Comparison of ENCODE assay signal across 3 cellular contexts in genomic region chr12:68378859-68379628, GRCh38.
TF ChIP-seq lines count a peak whose summit lies in the region.

No MANE protein-coding gene starts in this region.

TF ChIP-seq in A549, 52 proteins besides CTCF, POLR2A, EP300 and RAD21:
- TF ChIP-seq HEYL (CRISPR knock-in tag; IDR thresholded peaks at IDR 0.05) (no peak), HOXA7 (CRISPR knock-in tag; IDR thresholded peaks at IDR 0.05) (no peak), FOSB (CRISPR knock-in tag; IDR thresholded peaks at IDR 0.05) (no peak), ZFP36 (IDR thresholded peaks at IDR 0.05; ENCODE audit: borderline replicate concordance, partially characterized antibody) (no peak), JUN (IDR thresholded peaks at IDR 0.05) (no peak), HOXB5 (CRISPR knock-in tag; IDR thresholded peaks at IDR 0.05) (no peak), TFCP2L1 (CRISPR knock-in tag; IDR thresholded peaks at IDR 0.05) (no peak), RNF2 (IDR thresholded peaks at IDR 0.05; ENCODE audit: borderline replicate concordance, low read depth) (no peak), MYC (IDR thresholded peaks at IDR 0.05; ENCODE audit: borderline replicate concordance, low read length) (no peak), PBX3 (IDR thresholded peaks at IDR 0.05) (no peak), KDM1A (IDR thresholded peaks at IDR 0.05; ENCODE audit: low read depth) (no peak), EHF (CRISPR knock-in tag; IDR thresholded peaks at IDR 0.05) (no peak), POLR2AphosphoS2 (conservative IDR thresholded peaks at IDR 0.05; ENCODE audit: low read length) (no peak), NFE2L2 (conservative IDR thresholded peaks at IDR 0.05; ENCODE audit: low read length) (no peak), CBX2 (IDR thresholded peaks at IDR 0.05; ENCODE audit: borderline replicate concordance, low read depth) (no peak)
- TF ChIP-seq, protein P1, sequence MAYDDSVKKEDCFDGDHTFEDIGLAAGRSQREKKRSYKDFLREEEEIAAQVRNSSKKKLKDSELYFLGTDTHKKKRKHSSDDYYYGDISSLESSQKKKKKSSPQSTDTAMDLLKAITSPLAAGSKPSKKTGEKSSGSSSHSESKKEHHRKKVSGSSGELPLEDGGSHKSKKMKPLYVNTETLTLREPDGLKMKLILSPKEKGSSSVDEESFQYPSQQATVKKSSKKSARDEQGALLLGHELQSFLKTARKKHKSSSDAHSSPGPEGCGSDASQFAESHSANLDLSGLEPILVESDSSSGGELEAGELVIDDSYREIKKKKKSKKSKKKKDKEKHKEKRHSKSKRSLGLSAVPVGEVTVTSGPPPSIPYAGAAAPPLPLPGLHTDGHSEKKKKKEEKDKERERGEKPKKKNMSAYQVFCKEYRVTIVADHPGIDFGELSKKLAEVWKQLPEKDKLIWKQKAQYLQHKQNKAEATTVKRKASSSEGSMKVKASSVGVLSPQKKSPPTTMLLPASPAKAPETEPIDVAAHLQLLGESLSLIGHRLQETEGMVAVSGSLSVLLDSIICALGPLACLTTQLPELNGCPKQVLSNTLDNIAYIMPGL (CRISPR knock-in tag; IDR thresholded peaks at IDR 0.05; ENCODE audit: borderline replicate concordance) = no peak
- TF ChIP-seq, protein P2, sequence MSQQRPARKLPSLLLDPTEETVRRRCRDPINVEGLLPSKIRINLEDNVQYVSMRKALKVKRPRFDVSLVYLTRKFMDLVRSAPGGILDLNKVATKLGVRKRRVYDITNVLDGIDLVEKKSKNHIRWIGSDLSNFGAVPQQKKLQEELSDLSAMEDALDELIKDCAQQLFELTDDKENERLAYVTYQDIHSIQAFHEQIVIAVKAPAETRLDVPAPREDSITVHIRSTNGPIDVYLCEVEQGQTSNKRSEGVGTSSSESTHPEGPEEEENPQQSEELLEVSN (IDR thresholded peaks at IDR 0.05; ENCODE audit: borderline replicate concordance, low read depth) = no peak
- TF ChIP-seq, protein P3, sequence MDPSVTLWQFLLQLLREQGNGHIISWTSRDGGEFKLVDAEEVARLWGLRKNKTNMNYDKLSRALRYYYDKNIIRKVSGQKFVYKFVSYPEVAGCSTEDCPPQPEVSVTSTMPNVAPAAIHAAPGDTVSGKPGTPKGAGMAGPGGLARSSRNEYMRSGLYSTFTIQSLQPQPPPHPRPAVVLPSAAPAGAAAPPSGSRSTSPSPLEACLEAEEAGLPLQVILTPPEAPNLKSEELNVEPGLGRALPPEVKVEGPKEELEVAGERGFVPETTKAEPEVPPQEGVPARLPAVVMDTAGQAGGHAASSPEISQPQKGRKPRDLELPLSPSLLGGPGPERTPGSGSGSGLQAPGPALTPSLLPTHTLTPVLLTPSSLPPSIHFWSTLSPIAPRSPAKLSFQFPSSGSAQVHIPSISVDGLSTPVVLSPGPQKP (IDR thresholded peaks at IDR 0.05; ENCODE audit: low read depth, low read length) = no peak
TF ChIP-seq in A549: peak in this region for 0.

TF ChIP-seq in IMR-90, 13 proteins besides CTCF, POLR2A, EP300 and RAD21:
- TF ChIP-seq MXI1 (IDR thresholded peaks at IDR 0.05; ENCODE audit: borderline replicate concordance, low read depth, low read length) = no peak
- TF ChIP-seq, protein P3 (IDR thresholded peaks at IDR 0.05; ENCODE audit: borderline replicate concordance, low read depth, low read length) = no peak
- no peak for TF ChIP-seq RCOR1 (IDR thresholded peaks at IDR 0.05; ENCODE audit: insufficient replicate concordance, low read length)
- TF ChIP-seq BHLHE40 (IDR thresholded peaks at IDR 0.05; ENCODE audit: low read depth, low read length) = no peak
- TF ChIP-seq CHD1 (IDR thresholded peaks at IDR 0.05; ENCODE audit: low read depth, low read length) = no peak
- no peak for TF ChIP-seq RFX5 (IDR thresholded peaks at IDR 0.05; ENCODE audit: low read depth, low read length)
- no peak for TF ChIP-seq MAZ (IDR thresholded peaks at IDR 0.05; ENCODE audit: borderline replicate concordance, low read depth, low read length)
- no peak for TF ChIP-seq SMC3 (IDR thresholded peaks at IDR 0.05; ENCODE audit: low read depth, low read length)
- no peak for TF ChIP-seq FOS (IDR thresholded peaks at IDR 0.05; ENCODE audit: low read depth, low read length)
- TF ChIP-seq USF2 (IDR thresholded peaks at IDR 0.05; ENCODE audit: low read depth, low read length) = no peak
- TF ChIP-seq NFE2L2 (IDR thresholded peaks at IDR 0.05; ENCODE audit: low read depth, low read length) = no peak
- TF ChIP-seq CEBPB (IDR thresholded peaks at IDR 0.05; ENCODE audit: low read depth, low read length) = no peak
- TF ChIP-seq MAFK (IDR thresholded peaks at IDR 0.05; ENCODE audit: low read depth, low read length) = no peak

TF ChIP-seq in SK-N-SH, 30 proteins besides CTCF, POLR2A, EP300 and RAD21 (continued from another document):
- TF ChIP-seq PBX3 (IDR thresholded peaks at IDR 0.05) (no peak), FOXM1 (IDR thresholded peaks at IDR 0.05; ENCODE audit: low read depth) (no peak), FOSL2 (IDR thresholded peaks at IDR 0.05; ENCODE audit: borderline replicate concordance, low read depth) (no peak), RCOR1 (IDR thresholded peaks at IDR 0.05; ENCODE audit: low read length) (no peak), JUND (IDR thresholded peaks at IDR 0.05) (no peak), EZH2phosphoT487 (IDR thresholded peaks at IDR 0.05; ENCODE audit: borderline replicate concordance, low read depth) (no peak), GATA2 (CRISPR knock-in tag; IDR thresholded peaks at IDR 0.05) (no peak), TCF12 (IDR thresholded peaks at IDR 0.05) (no peak), TEAD4 (IDR thresholded peaks at IDR 0.05; ENCODE audit: borderline replicate concordance, insufficient read depth) (no peak), SMC3 (IDR thresholded peaks at IDR 0.05; ENCODE audit: low read depth, low read length) (no peak), TAF1 (IDR thresholded peaks at IDR 0.05; ENCODE audit: borderline replicate concordance, low read depth, low read length) (no peak), NFIC (IDR thresholded peaks at IDR 0.05; ENCODE audit: borderline replicate concordance) (no peak), REST (IDR thresholded peaks at IDR 0.05; ENCODE audit: low read depth, low read length) (no peak), USF2 (IDR thresholded peaks at IDR 0.05; ENCODE audit: borderline replicate concordance, low read depth, low read length) (no peak), CHD2 (IDR thresholded peaks at IDR 0.05; ENCODE audit: low read length, partially characterized antibody) (no peak)
- TF ChIP-seq, protein P4, sequence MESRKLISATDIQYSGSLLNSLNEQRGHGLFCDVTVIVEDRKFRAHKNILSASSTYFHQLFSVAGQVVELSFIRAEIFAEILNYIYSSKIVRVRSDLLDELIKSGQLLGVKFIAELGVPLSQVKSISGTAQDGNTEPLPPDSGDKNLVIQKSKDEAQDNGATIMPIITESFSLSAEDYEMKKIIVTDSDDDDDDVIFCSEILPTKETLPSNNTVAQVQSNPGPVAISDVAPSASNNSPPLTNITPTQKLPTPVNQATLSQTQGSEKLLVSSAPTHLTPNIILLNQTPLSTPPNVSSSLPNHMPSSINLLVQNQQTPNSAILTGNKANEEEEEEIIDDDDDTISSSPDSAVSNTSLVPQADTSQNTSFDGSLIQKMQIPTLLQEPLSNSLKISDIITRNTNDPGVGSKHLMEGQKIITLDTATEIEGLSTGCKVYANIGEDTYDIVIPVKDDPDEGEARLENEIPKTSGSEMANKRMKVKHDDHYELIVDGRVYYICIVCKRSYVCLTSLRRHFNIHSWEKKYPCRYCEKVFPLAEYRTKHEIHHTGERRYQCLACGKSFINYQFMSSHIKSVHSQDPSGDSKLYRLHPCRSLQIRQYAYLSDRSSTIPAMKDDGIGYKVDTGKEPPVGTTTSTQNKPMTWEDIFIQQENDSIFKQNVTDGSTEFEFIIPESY (IDR thresholded peaks at IDR 0.05; ENCODE audit: borderline replicate concordance, low read depth) = no peak
